Comparison of ENCODE assay signal across 16 cellular contexts in the genomic region with DNA sequence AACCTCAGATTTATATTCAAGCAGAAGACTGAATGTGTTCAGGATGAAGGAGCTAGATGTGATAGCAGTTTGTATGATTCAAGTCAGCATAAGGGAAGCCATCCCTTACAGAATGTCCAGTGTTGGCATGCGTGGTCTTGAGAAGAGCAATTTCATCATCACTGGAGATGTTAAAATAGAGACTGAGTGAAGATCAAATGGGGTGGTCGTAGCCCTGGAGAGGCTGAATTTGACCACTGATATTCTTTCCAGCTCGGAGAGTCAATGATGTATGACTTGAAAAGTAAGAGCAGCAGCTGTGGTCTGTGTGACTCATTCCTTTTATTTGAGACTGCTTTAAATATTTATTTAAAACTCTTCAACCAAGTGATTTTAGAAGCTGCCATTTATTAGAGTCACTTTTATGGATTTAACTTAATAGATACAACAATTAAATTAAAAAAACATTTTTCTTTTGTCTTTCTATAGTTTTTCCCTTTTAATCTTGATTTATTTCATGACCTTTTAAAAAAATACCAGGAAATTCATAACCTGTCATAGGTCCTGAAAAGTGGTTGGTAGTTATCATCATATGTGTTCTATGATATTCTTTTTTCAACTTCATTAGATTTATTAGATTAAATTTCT. TPM values are rescaled to one million over a fixed set of nuclear protein-coding genes. Genes with fewer than 3 reads are reported as not detected.
DNase-seq lines count a peak whose midpoint lies in the region; ATAC-seq, FAIRE-seq and TF ChIP-seq lines count a peak whose summit lies in the region.
"Had no signal": no experiment of that assay in that cellular context is flagged by ENCODE, and none has a peak within 500 bp of the region (broad histone marks: within the 10 kb centered on the region; RNA-seq: fewer than 3 reads in every experiment).

No MANE protein-coding gene starts in this region.

- no peaks in the 10 kb centered on the region for H3K36me3 ChIP-seq in right lobe of liver
- H3K36me3 ChIP-seq: gastroesophageal sphincter, left lung, suprapubic skin had no signal

- no peak for ATAC-seq in right lobe of liver
- ATAC-seq: gastroesophageal sphincter; left lung; natural killer cell treated with Interleukin-12 subunit alpha and Interleukin-12 subunit beta and Interleukin-15 and Interleukin-18, amount 100 ng/mL, for 72 hours had no signal

- FAIRE-seq in RCC 7860 (lab: Jason Lieb, UNC): peak; percentile 85
- no peak for FAIRE-seq in H54 (lab: Jason Lieb, UNC)

- no peaks in the 10 kb centered on the region for H3K9me3 ChIP-seq in right lobe of liver
- H3K9me3 ChIP-seq: gastroesophageal sphincter, left lung, suprapubic skin had no signal

- no peak overlapping the region for H3K4me3 ChIP-seq in right lobe of liver
- H3K4me3 ChIP-seq: gastroesophageal sphincter, left lung, suprapubic skin had no signal

- H3K27me3 ChIP-seq in right lobe of liver: no peaks in the 10 kb centered on the region
- H3K27me3 ChIP-seq: gastroesophageal sphincter, left lung, suprapubic skin had no signal

- intact Hi-C loops in right lobe of liver (cut with DNase I): no loop called here

- TF ChIP-seq POLR2A in H54 (IDR thresholded peaks at IDR 0.05; ENCODE audit: low read depth, low read length) (no peak), right lobe of liver (IDR thresholded peaks at IDR 0.05) (no peak)

- no peak for TF ChIP-seq CTCF in right lobe of liver (IDR thresholded peaks at IDR 0.05)

- H3K4me1 ChIP-seq in right lobe of liver: no peaks in the 10 kb centered on the region
- H3K4me1 ChIP-seq: gastroesophageal sphincter, left lung, suprapubic skin had no signal

- 59% methylated on average over 3 of the region's 3 CpGs for WGBS in right lobe of liver (ENCODE audit: insufficient coverage, low coverage, low lambda C conversion rate, missing lambda C conversion rate)

- no peak overlapping the region for H3K27ac ChIP-seq in right lobe of liver
- H3K27ac ChIP-seq: gastroesophageal sphincter, left lung, suprapubic skin had no signal

- DNase-seq in EH (ENCODE audit: low read depth) (peak; percentile 81), RCC 7860 (ENCODE audit: low spot score) (peak; percentile 25), fibroblast of gingiva (ENCODE audit: low read depth) (peak; percentile 8), renal cortical epithelial cell (ENCODE audit: low read depth) (peak; percentile 83), NCI-H1694 (lab: John Stamatoyannopoulos, UW) (no peak), H54 (ENCODE audit: insufficient read length, low spot score) (no peak), right lobe of liver (no peak)
- DNase-seq in activated naive CD4-positive, alpha-beta T cell treated with anti-CD3 and anti-CD28 coated beads, Interleukin-2, amount 50 U/mL, for 16 hours: no peak
- DNase-seq: activated naive CD4-positive, alpha-beta T cell treated with Interleukin-2 at 50 U/mL for 16 hours; CD8-positive, alpha-beta memory T cell; cortex of kidney; left lung; NCI-H446 treated with DMSO at 0.1 percent for 48 hours had no signal

RNA-seq across cellular contexts. Expression of a gene that starts 15.5 kb away (rescaled TPM):
- total RNA-seq in renal cortical epithelial cell: 0.15 TPM in 1 of 2 replicates, not detected in the other
- under 1 TPM in 1 of 6 experiments, not detected in 5; 0.12 TPM for total RNA-seq in right lobe of liver
- total RNA-seq: CD8-positive, alpha-beta memory T cell; natural killer cell treated with Interleukin-12 subunit alpha and Interleukin-12 subunit beta and Interleukin-15 and Interleukin-18, amount 100 ng/mL, for 72 hours had no signal

Comparison
In these comparisons a context has a peak if more than half of its experiments do, and no peak if none do; other contexts are left out.
1. DNase-seq: peak in EH (single experiment), RCC 7860 (single experiment), fibroblast of gingiva (single experiment) and renal cortical epithelial cell (single experiment); none in NCI-H1694 (single experiment), H54 (single experiment), activated naive CD4-positive, alpha-beta T cell treated with anti-CD3 and anti-CD28 coated beads, Interleukin-2, amount 50 U/mL, for 16 hours (single experiment) and right lobe of liver (0 of 3).